In the genomic region with DNA sequence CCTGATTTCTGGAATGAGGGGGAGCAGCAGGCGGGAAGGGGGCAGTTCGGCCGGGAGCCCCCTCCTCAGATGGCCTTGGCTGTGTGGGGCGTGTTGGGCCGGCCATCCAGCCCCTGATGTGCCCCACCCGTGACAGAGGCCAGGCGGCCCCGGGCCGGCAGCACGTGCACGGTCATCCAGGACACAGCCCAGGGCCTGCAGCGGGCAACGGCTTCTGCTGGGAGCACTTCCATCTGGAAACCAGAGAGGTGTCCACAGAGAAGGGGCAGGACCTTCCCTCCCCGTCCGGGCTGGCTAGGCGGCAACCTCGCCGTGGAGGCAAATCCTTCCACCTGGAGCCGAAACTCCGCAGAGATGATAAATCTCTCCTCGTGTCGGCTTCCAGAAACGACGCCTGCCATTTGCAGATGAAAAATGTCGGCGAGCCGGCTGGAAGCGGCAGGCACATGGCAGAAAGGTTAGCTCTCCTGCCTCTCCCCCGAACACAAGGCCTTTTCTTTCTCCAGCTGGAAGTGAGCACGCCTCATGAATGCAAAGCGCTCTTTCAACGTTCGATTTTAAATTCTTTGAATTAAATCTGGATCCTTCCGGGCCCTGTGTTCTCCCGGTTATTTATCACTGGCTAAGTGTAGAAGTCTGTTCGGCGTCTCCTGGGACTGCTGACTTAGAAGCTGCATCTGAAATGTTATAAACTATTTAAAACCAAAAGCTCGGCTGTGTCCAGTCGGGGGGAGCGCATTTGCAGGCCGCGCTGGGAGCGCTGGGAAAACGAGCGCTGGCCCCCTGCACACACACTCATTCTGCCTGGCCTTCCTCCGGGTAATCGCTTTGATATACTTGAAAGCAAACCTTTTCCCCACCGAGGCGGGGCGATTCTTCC, we compare ENCODE assay signal across 14 cellular contexts.
DNase-seq lines count a peak whose midpoint lies in the region.
"Had no signal": no experiment of that assay in that cellular context is flagged by ENCODE, and none has a peak within 500 bp of the region (broad histone marks: within the 10 kb centered on the region; RNA-seq: fewer than 3 reads in every experiment).

No MANE protein-coding gene starts in this region.

- peaks cover 0 to 35% (median 15%) of the 10 kb centered on the region in 11 experiments; a peak in 16 of 22 replicates for H4K20me1 ChIP-seq in BLaER1 treated with 17β-estradiol and CSF1 and Interleukin-3, amounts not matched to agents 10 nM and 100 nM

- peaks cover 0 to 9% (median 0%) of the 10 kb centered on the region in 11 experiments; a peak in 1 of 22 replicates for H3K36me3 ChIP-seq in BLaER1 treated with 17β-estradiol and CSF1 and Interleukin-3, amounts not matched to agents 10 nM and 100 nM
- H3K36me3 ChIP-seq: uterus, WERI-Rb-1 had no signal

- intact Hi-C loops in posterior cingulate gyrus (cut with DNase I) = loop anchor here (1.0 to 5.0 kb wide), 2 partner anchors 272 to 410 kb away; no protein-coding TSS in a partner anchor

- peaks cover 0 to 35% (median 11%) of the 10 kb centered on the region in 11 experiments; a peak in 14 of 22 replicates for H3K27me3 ChIP-seq in BLaER1 treated with 17β-estradiol and CSF1 and Interleukin-3, amounts not matched to agents 10 nM and 100 nM

- H3K9me3 ChIP-seq in BLaER1 treated with 17β-estradiol and CSF1 and Interleukin-3, amounts not matched to agents 10 nM and 100 nM (replicated peaks in 1 of 11) = peaks cover 30 to 39% (median 34%) of the 10 kb centered on the region in 11 experiments

- H3K4me3 ChIP-seq in BLaER1 treated with 17β-estradiol and CSF1 and Interleukin-3, amounts not matched to agents 10 nM and 100 nM = no peak overlapping the region
- H3K4me3 ChIP-seq: uterus had no signal

- peak overlapping the region; percentile 58 to 82 (median 70) for H3K4me2 ChIP-seq in BLaER1 treated with 17β-estradiol and CSF1 and Interleukin-3, amounts not matched to agents 10 nM and 100 nM

- H3K27ac ChIP-seq in BLaER1 treated with 17β-estradiol and CSF1 and Interleukin-3, amounts not matched to agents 10 nM and 100 nM = no peak overlapping the region
- H3K27ac ChIP-seq: uterus, WERI-Rb-1 had no signal

- H3K4me1 ChIP-seq in BLaER1 treated with 17β-estradiol and CSF1 and Interleukin-3, amounts not matched to agents 10 nM and 100 nM = peaks cover 10 to 22% (median 19%) of the 10 kb centered on the region in 10 experiments; a peak in 19 of 20 replicates
- H3K4me1 ChIP-seq: uterus had no signal

- DNase-seq in anterior cingulate cortex (lab: John Stamatoyannopoulos, UW) (peak in 36 of 58 donors; percentile 30 to 80 (median 60)), inferior parietal cortex (ENCODE audit: extremely low spot score) (peak; percentile 59), posterior cingulate gyrus (peak in 8 of 10 donors; percentile 24 to 87 (median 39)), NCI-H526 treated with DMSO at 0.1 percent for 48 hours (lab: John Stamatoyannopoulos, UW) (no peak), SIG-M5 (lab: John Stamatoyannopoulos, UW) (no peak), iPS-NIHi7 (ENCODE audit: extremely low spot score) (no peak), cortex of kidney (lab: John Stamatoyannopoulos, UW) (no peak)
- DNase-seq: central memory CD4-positive, alpha-beta T cell; DMS 273 treated with DMSO at 0.1 percent for 48 hours; NCI-H1930; NCI-H510A had no signal

- H3K9ac ChIP-seq in BLaER1 treated with 17β-estradiol and CSF1 and Interleukin-3, amounts not matched to agents 10 nM and 100 nM = peak overlapping the region in 3 of 11 experiments; percentile 5 to 26 (median 15); a peak in 4 of 22 replicates

Comparison
In these comparisons a context has a peak if more than half of its experiments do, and no peak if none do; other contexts are left out.
1. DNase-seq: peak in anterior cingulate cortex (36 of 58), inferior parietal cortex (single experiment) and posterior cingulate gyrus (8 of 10); none in NCI-H526 treated with DMSO at 0.1 percent for 48 hours (single experiment), SIG-M5 (single experiment), iPS-NIHi7 (single experiment) and cortex of kidney (single experiment).